In genomic region chr14:34713122-34713680, GRCh38 we compare ENCODE assay signal across 9 cellular contexts. TPM values are rescaled to one million over a fixed set of nuclear protein-coding genes. Genes with fewer than 3 reads are reported as not detected.
DNase-seq lines count a peak whose midpoint lies in the region; ATAC-seq, FAIRE-seq and TF ChIP-seq lines count a peak whose summit lies in the region.
"Had no signal": no experiment of that assay in that cellular context is flagged by ENCODE, and none has a peak within 500 bp of the region (broad histone marks: within the 10 kb centered on the region; RNA-seq: fewer than 3 reads in every experiment).

No MANE protein-coding gene starts in this region.

- H3K36me3 Mint-ChIP-seq in activated CD4-positive, alpha-beta T cell treated with anti-CD3 and anti-CD28 coated beads, Interleukin-2, amount 10 ng/mL, durations not matched to agents 24 days and 14 days (ENCODE audit: low read depth) = peaks cover 18% of the 10 kb centered on the region

- ATAC-seq in thoracic aorta (ENCODE audit: insufficient number of reproducible peaks, low FRiP score, low read depth) (no peak), GM18520 (IDR thresholded peaks at IDR 0.05; ENCODE audit: unreplicated experiment) (no peak)

- peak overlapping the region; percentile 99 for H3K4me3 ChIP-seq in thoracic aorta
- peak overlapping the region in 1 of 2 donors; percentile 61 for H3K4me3 ChIP-seq in small intestine (ENCODE audit: low read depth in 1 of 2, low read length in 2 of 2)

- intact Hi-C loops in activated CD4-positive, alpha-beta T cell treated with anti-CD3 and anti-CD28 coated beads, Interleukin-2, amount 10 ng/mL, durations not matched to agents 24 days and 14 days (cut with micrococcal nuclease) = loop anchor here (10.0 kb wide), 1 partner anchor 702 kb away; no protein-coding TSS in a partner anchor

- H3K4me1 ChIP-seq in thoracic aorta (ENCODE audit: control insufficient read depth in 1 of 2, low read depth in 2 of 2) (peaks cover 30 to 52% of the 10 kb centered on the region in 2 donors), small intestine (ENCODE audit: control insufficient read depth in 2 of 2, insufficient read depth in 1 of 2, low read depth in 1 of 2, low read length in 1 of 2) (no peaks in the 10 kb centered on the region)

- WGBS in small intestine, 3 donors = 67 to 82% (median 81%) methylated on average over 6 of the region's 6 CpGs

- peak overlapping the region; percentile 86 for H3K27ac Mint-ChIP-seq in activated CD4-positive, alpha-beta T cell treated with anti-CD3 and anti-CD28 coated beads, Interleukin-2, amount 10 ng/mL, durations not matched to agents 24 days and 14 days

- no peak for FAIRE-seq in small intestine (lab: Jason Lieb, UNC)

- no peak for DNase-seq in activated CD4-positive, alpha-beta T cell treated with anti-CD3 and anti-CD28 coated beads, Interleukin-2, amount 10 ng/mL, durations not matched to agents 24 days and 14 days
- no peak for DNase-seq in activated CD4-positive, alpha-beta T cell treated with anti-CD3 and anti-CD28 coated beads, Interleukin-2, amount 50 U/mL, for 48 hours
- DNase-seq in thoracic aorta (ENCODE audit: low spot score) (no peak), small intestine (no peak), NCI-H524 treated with DMSO at 0.1 percent for 48 hours (lab: John Stamatoyannopoulos, UW) (no peak)
- DNase-seq: DMS153 had no signal

- H3K4me3 Mint-ChIP-seq in activated CD4-positive, alpha-beta T cell treated with anti-CD3 and anti-CD28 coated beads, Interleukin-2, amount 10 ng/mL, durations not matched to agents 24 days and 14 days = peak overlapping the region; percentile 87

- H3K36me3 ChIP-seq in thoracic aorta = peaks cover 4% of the 10 kb centered on the region
- no peaks in the 10 kb centered on the region for H3K36me3 ChIP-seq in small intestine (ENCODE audit: control insufficient read depth in 2 of 2, insufficient read depth in 2 of 2, low read length in 2 of 2)

- no peaks in the 10 kb centered on the region for H3K27me3 ChIP-seq in layer of hippocampus (ENCODE audit: control insufficient read depth, insufficient read depth, low read length)
- H3K27me3 ChIP-seq in thoracic aorta (replicated peaks; ENCODE audit: insufficient read depth) = no peaks in the 10 kb centered on the region
- H3K27me3 ChIP-seq in small intestine (ENCODE audit: control insufficient read depth in 2 of 2, insufficient read depth in 2 of 2, low read length in 2 of 2) = no peaks in the 10 kb centered on the region

- TF ChIP-seq CTCF in thoracic aorta (IDR thresholded peaks at IDR 0.05) = no peak

- H3K27me3 Mint-ChIP-seq in activated CD4-positive, alpha-beta T cell treated with anti-CD3 and anti-CD28 coated beads, Interleukin-2, amount 10 ng/mL, durations not matched to agents 24 days and 14 days = peaks cover 7% of the 10 kb centered on the region

- H3K4me1 Mint-ChIP-seq in activated CD4-positive, alpha-beta T cell treated with anti-CD3 and anti-CD28 coated beads, Interleukin-2, amount 10 ng/mL, durations not matched to agents 24 days and 14 days = peaks cover 21% of the 10 kb centered on the region

- no peaks in the 10 kb centered on the region for H3K9me3 ChIP-seq in thoracic aorta
- H3K9me3 ChIP-seq in small intestine (ENCODE audit: control insufficient read depth, low read depth) = no peaks in the 10 kb centered on the region

- peak overlapping the region; percentile 95 for H3K27ac ChIP-seq in angular gyrus (ENCODE audit: low read depth, low read length)
- H3K27ac ChIP-seq in layer of hippocampus (ENCODE audit: low read depth, low read length) = peak overlapping the region; percentile 94
- H3K27ac ChIP-seq in thoracic aorta = peak overlapping the region; percentile 98 to 99
- H3K27ac ChIP-seq in small intestine (ENCODE audit: low read depth in 1 of 2, low read length in 1 of 2) = peak overlapping the region in 1 of 2 donors; percentile 95

- no peaks in the 10 kb centered on the region for H3K9me3 Mint-ChIP-seq in activated CD4-positive, alpha-beta T cell treated with anti-CD3 and anti-CD28 coated beads, Interleukin-2, amount 10 ng/mL, durations not matched to agents 24 days and 14 days

RNA-seq across cellular contexts. Expression of gene CFL2, which starts 1.2 kb away (rescaled TPM):
- total RNA-seq in activated CD4-positive, alpha-beta T cell treated with anti-CD3 and anti-CD28 coated beads, Interleukin-2, amount 10 ng/mL, durations not matched to agents 24 days and 14 days = 4.9 and 6.0 TPM in 2 replicates
- total RNA-seq in thoracic aorta = 100 to 1,000 TPM in 1 of 2 donors, 10 to 100 TPM in 1; 94.6 to 127 TPM
- 10 to 100 TPM in 1 of 3 donors, 1 to 10 TPM in 2; 1.6 to 12.4 (median 9.7) TPM for polyA plus RNA-seq in small intestine

Comparison
In these comparisons a context has a peak if more than half of its experiments do, and no peak if none do; other contexts are left out.
1. RNA of gene CFL2, which starts 1.2 kb away (total RNA-seq): 94.6 to 127 TPM in thoracic aorta; 4.9 to 6.0 TPM in activated CD4-positive, alpha-beta T cell treated with anti-CD3 and anti-CD28 coated beads, Interleukin-2, amount 10 ng/mL, durations not matched to agents 24 days and 14 days; every median in the first group is over 10 times any median in the second.